Comparison of ENCODE assay signal across 18 cellular contexts in genomic region chr11:27392278-27392677, GRCh38. TPM values are rescaled to one million over a fixed set of nuclear protein-coding genes. Genes with fewer than 3 reads are reported as not detected.
A peak's percentile ranks its signal among the peaks of the same experiment; 100 is the strongest.
DNase-seq lines count a peak whose midpoint lies in the region; ATAC-seq and TF ChIP-seq lines count a peak whose summit lies in the region.
"Had no signal": no experiment of that assay in that cellular context is flagged by ENCODE, and none has a peak within 500 bp of the region (broad histone marks: within the 10 kb centered on the region; RNA-seq: fewer than 3 reads in every experiment).

No MANE protein-coding gene starts in this region.

- H3K4me3 ChIP-seq in Caco-2 (ENCODE audit: low read depth, low read length) (no peak overlapping the region), Panc1 (ENCODE audit: low read depth in 2 of 2, low read length in 2 of 2) (no peak overlapping the region), left ventricle myocardium inferior (no peak overlapping the region), osteoblast (ENCODE audit: insufficient read depth, low read length) (no peak overlapping the region)
- H3K4me3 ChIP-seq: lower lobe of right lung had no signal

- peaks cover 4% of the 10 kb centered on the region for H3K79me2 ChIP-seq in osteoblast (ENCODE audit: insufficient read depth, low read length)

- CTCF ChIA-PET in Caco-2 (lab: Charles Lee) (no interaction called here), Panc1 (lab: Charles Lee) (no interaction called here)

- no peak overlapping the region for H3K4me2 ChIP-seq in osteoblast (ENCODE audit: insufficient read depth, low read length)

- H3K27me3 ChIP-seq in Caco-2 (replicated peaks; ENCODE audit: control insufficient read depth, insufficient read depth, low read length) (no peaks in the 10 kb centered on the region), Panc1 (ENCODE audit: control insufficient read depth, insufficient read depth, low read length) (no peaks in the 10 kb centered on the region), left ventricle myocardium inferior (ENCODE audit: low read depth) (no peaks in the 10 kb centered on the region), osteoblast (ENCODE audit: insufficient read depth, low read length) (no peaks in the 10 kb centered on the region)

- H3K9me3 ChIP-seq in Caco-2 (no peaks in the 10 kb centered on the region), Panc1 (ENCODE audit: control insufficient read depth, insufficient read depth, low read depth, low read length) (no peaks in the 10 kb centered on the region), left ventricle myocardium inferior (replicated peaks) (no peaks in the 10 kb centered on the region), osteoblast (ENCODE audit: low read depth, low read length) (no peaks in the 10 kb centered on the region)
- H3K9me3 ChIP-seq: lower lobe of right lung had no signal

- TF ChIP-seq CTCF in Caco-2 (IDR thresholded peaks at IDR 0.05; ENCODE audit: insufficient read depth in 1 of 2, low read depth in 1 of 2, low read length in 1 of 2, severe bottlenecking in 1 of 2, unreplicated experiment in 1 of 2) (no peak), Panc1 (IDR thresholded peaks at IDR 0.05) (no peak), left ventricle myocardium inferior (IDR thresholded peaks at IDR 0.05; ENCODE audit: borderline replicate concordance) (no peak), osteoblast (IDR thresholded peaks at IDR 0.05; ENCODE audit: extremely low read depth, low read depth, low read length) (no peak)

- H3K36me3 ChIP-seq in Caco-2 (ENCODE audit: control insufficient read depth, insufficient read depth, low read length) (no peaks in the 10 kb centered on the region), Panc1 (ENCODE audit: control insufficient read depth, insufficient read depth, low read length) (no peaks in the 10 kb centered on the region), left ventricle myocardium inferior (no peaks in the 10 kb centered on the region), osteoblast (ENCODE audit: insufficient read depth, low read length) (no peaks in the 10 kb centered on the region)
- H3K36me3 ChIP-seq: lower lobe of right lung, WERI-Rb-1 had no signal

- POLR2A ChIA-PET in Caco-2 (lab: Charles Lee) (interaction anchor here (1.4 kb wide), 1 partner anchor 80 kb away, joined by 5 read pairs; the partner anchor contains the start of gene LGR4), Panc1 (lab: Charles Lee) (no interaction called here)

- no peaks in the 10 kb centered on the region for H3K9me3 Mint-ChIP-seq in Caco-2 (ENCODE audit: unreplicated experiment)
- H3K9me3 Mint-ChIP-seq: activated T-helper 17 cell treated with anti-CD3 and anti-CD28 coated beads, Interleukin-2, amount 50 U/mL, for 72 hours; CD4-positive, alpha-beta memory T cell; naive thymus-derived CD8-positive, alpha-beta T cell had no signal

- H3K27me3 Mint-ChIP-seq in Caco-2 (ENCODE audit: insufficient read depth, unreplicated experiment): no peaks in the 10 kb centered on the region
- H3K27me3 Mint-ChIP-seq: activated T-helper 17 cell treated with anti-CD3 and anti-CD28 coated beads, Interleukin-2, amount 50 U/mL, for 72 hours had no signal

- H3K27ac ChIP-seq in Panc1 (ENCODE audit: low read length) (peak overlapping the region; percentile 65), left ventricle myocardium inferior (replicated peaks) (peak overlapping the region; percentile 39), osteoblast (ENCODE audit: low read depth, low read length) (peak overlapping the region; percentile 66)
- H3K27ac ChIP-seq: lower lobe of right lung, WERI-Rb-1 had no signal

- H3K4me3 Mint-ChIP-seq in Caco-2 (ENCODE audit: unreplicated experiment): no peak overlapping the region
- H3K4me3 Mint-ChIP-seq: activated T-helper 17 cell treated with anti-CD3 and anti-CD28 coated beads, Interleukin-2, amount 50 U/mL, for 72 hours; CD4-positive, alpha-beta memory T cell; naive thymus-derived CD8-positive, alpha-beta T cell had no signal

- intact Hi-C loops in Caco-2 (cut with micrococcal nuclease; ENCODE audit: unreplicated experiment) (loop anchor here (1.0 to 2.0 kb wide), 3 partner anchors 53 to 80 kb away; partner anchors contain the start of gene LGR4), Panc1 (cut with micrococcal nuclease; ENCODE audit: unreplicated experiment) (no loop called here), left ventricle myocardium inferior (cut with micrococcal nuclease) (no loop called here), left colon (cut with DNase I, micrococcal nuclease) (loop anchor here in 1 of 2 donors (10.0 kb wide), 1 partner anchor 63 kb away; no protein-coding TSS in a partner anchor)

- no peaks in the 10 kb centered on the region for H4K20me1 ChIP-seq in osteoblast (ENCODE audit: insufficient read depth, low read length)

- H3K36me3 Mint-ChIP-seq in Caco-2 (ENCODE audit: insufficient read depth, unreplicated experiment): peaks cover 6% of the 10 kb centered on the region
- H3K36me3 Mint-ChIP-seq: CD4-positive, alpha-beta memory T cell; naive thymus-derived CD8-positive, alpha-beta T cell had no signal

- in situ Hi-C loops in Panc1 (cut with HindIII; ENCODE audit: low pct_unique_long_range_greater_than_20kb, low sequenced_read_pairs): no loop called here

- no TSS peak for BruUV-seq in Caco-2 (replicated peaks; lab: Mats Ljungman, UMichigan)
- no TSS peak for BruUV-seq in Panc1 (replicated peaks; lab: Mats Ljungman, UMichigan)

- H3K4me1 ChIP-seq in Caco-2 (peaks cover 92% of the 10 kb centered on the region), Panc1 (ENCODE audit: control insufficient read depth, insufficient read depth, low read length) (peaks cover 82% of the 10 kb centered on the region), left ventricle myocardium inferior (peaks cover 59% of the 10 kb centered on the region), osteoblast (ENCODE audit: insufficient read depth, low read length) (peaks cover 72% of the 10 kb centered on the region)

- DNase-seq in Caco-2 (no peak), Panc1 (ENCODE audit: low read depth, low spot score) (no peak), left ventricle myocardium inferior (no peak), osteoblast (ENCODE audit: insufficient read length, low spot score, missing footprints) (no peak), NCI-H526 treated with DMSO at 0.1 percent for 48 hours (lab: John Stamatoyannopoulos, UW) (no peak), left colon (no peak), islet precursor cell (no peak)
- DNase-seq: CD4-positive, alpha-beta memory T cell; cerebellar nuclear complex; DMS79; Kasumi-1; lower lobe of right lung; naive thymus-derived CD8-positive, alpha-beta T cell; NCI-H1105 treated with DMSO at 0.1 percent for 48 hours; stimulated activated naive CD4-positive, alpha-beta T cell treated with Interleukin-2 at 50 U/mL for 16 hours; WERI-Rb-1 had no signal

- peak overlapping the region; percentile 97 for H3K27ac Mint-ChIP-seq in Caco-2 (ENCODE audit: unreplicated experiment)
- H3K27ac Mint-ChIP-seq: activated T-helper 17 cell treated with anti-CD3 and anti-CD28 coated beads, Interleukin-2, amount 50 U/mL, for 72 hours; CD4-positive, alpha-beta memory T cell; naive thymus-derived CD8-positive, alpha-beta T cell had no signal

- peaks cover 56% of the 10 kb centered on the region for H3K4me1 Mint-ChIP-seq in Caco-2 (ENCODE audit: low read depth, unreplicated experiment)
- H3K4me1 Mint-ChIP-seq: activated T-helper 17 cell treated with anti-CD3 and anti-CD28 coated beads, Interleukin-2, amount 50 U/mL, for 72 hours; naive thymus-derived CD8-positive, alpha-beta T cell had no signal

- no peak for ATAC-seq in Panc1
- ATAC-seq in HG03097 (IDR thresholded peaks at IDR 0.05; ENCODE audit: low FRiP score, unreplicated experiment): no peak
- ATAC-seq in left colon: no peak
- ATAC-seq: activated T-helper 17 cell treated with anti-CD3 and anti-CD28 coated beads, Interleukin-2, amount 50 U/mL, for 72 hours; naive thymus-derived CD8-positive, alpha-beta T cell had no signal

- no peak overlapping the region for H2AFZ ChIP-seq in osteoblast (ENCODE audit: low read length)

RNA-seq across cellular contexts. Expression of gene CCDC34, which starts 29.3 kb away (rescaled TPM):
- total RNA-seq in Caco-2 (2022) (25.0 and 25.7 TPM in 2 replicates), Panc1 (2021; ENCODE audit: unreplicated experiment) (28.3 TPM), left ventricle myocardium inferior (1.6 TPM), osteoblast (3.6 and 5.9 TPM in 2 replicates), left colon (1 to 10 TPM; 7.7 to 9.2 TPM)
- 21.2 TPM for polyA plus RNA-seq in Panc1 (2012; ENCODE audit: insufficient read length)
